Comparison of ENCODE assay signal across 1 cellular context in the genomic region with DNA sequence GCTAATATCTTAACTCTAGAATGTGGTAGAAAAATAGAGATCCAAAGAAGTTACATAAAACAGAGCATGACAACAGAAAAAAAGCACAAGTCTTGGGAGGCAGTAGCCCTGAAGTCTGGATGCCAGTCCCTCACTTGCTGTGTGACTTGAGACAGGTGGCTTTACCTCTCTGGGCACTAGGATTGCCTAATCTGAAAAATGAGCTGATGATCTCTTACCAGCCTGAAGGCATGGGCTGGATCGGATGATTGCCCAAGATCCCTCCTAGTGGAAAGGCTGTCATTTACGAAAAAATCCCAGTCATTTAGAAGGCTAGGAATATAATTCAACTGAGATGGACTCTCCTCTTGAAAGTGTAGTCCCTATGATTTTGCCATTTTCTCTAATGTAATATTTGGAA.
TF ChIP-seq lines count a peak whose summit lies in the region.

No MANE protein-coding gene starts in this region.

TF ChIP-seq in HepG2, 621 proteins besides CTCF, POLR2A, EP300 and RAD21 (continued from another document):
- TF ChIP-seq, protein P1, sequence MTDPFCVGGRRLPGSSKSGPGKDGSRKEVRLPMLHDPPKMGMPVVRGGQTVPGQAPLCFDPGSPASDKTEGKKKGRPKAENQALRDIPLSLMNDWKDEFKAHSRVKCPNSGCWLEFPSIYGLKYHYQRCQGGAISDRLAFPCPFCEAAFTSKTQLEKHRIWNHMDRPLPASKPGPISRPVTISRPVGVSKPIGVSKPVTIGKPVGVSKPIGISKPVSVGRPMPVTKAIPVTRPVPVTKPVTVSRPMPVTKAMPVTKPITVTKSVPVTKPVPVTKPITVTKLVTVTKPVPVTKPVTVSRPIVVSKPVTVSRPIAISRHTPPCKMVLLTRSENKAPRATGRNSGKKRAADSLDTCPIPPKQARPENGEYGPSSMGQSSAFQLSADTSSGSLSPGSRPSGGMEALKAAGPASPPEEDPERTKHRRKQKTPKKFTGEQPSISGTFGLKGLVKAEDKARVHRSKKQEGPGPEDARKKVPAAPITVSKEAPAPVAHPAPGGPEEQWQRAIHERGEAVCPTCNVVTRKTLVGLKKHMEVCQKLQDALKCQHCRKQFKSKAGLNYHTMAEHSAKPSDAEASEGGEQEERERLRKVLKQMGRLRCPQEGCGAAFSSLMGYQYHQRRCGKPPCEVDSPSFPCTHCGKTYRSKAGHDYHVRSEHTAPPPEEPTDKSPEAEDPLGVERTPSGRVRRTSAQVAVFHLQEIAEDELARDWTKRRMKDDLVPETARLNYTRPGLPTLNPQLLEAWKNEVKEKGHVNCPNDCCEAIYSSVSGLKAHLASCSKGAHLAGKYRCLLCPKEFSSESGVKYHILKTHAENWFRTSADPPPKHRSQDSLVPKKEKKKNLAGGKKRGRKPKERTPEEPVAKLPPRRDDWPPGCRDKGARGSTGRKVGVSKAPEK (CRISPR knock-in tag; IDR thresholded peaks at IDR 0.05; ENCODE audit: borderline replicate concordance): no peak
- TF ChIP-seq ZFP90 (CRISPR knock-in tag; IDR thresholded peaks at IDR 0.05; ENCODE audit: borderline replicate concordance) (no peak), GABPB1 (CRISPR knock-in tag; IDR thresholded peaks at IDR 0.05) (no peak), ZNF768 (CRISPR knock-in tag; IDR thresholded peaks at IDR 0.05) (peak; percentile 96), ZMYM3 (CRISPR knock-in tag; IDR thresholded peaks at IDR 0.05) (peak; percentile 62), HOXD1 (CRISPR knock-in tag; IDR thresholded peaks at IDR 0.05) (no peak), CEBPB (IDR thresholded peaks at IDR 0.05; ENCODE audit: borderline replicate concordance, low read depth, low read length) (peak; percentile 79; the same call in 1 of the 2 replicates), ZBTB3 (CRISPR knock-in tag; IDR thresholded peaks at IDR 0.05; ENCODE audit: borderline replicate concordance, low read depth) (no peak), MTF1 (CRISPR knock-in tag; IDR thresholded peaks at IDR 0.05) (no peak), ZNF749 (CRISPR knock-in tag; IDR thresholded peaks at IDR 0.05; ENCODE audit: borderline replicate concordance) (no peak), SMAD3 (CRISPR knock-in tag; IDR thresholded peaks at IDR 0.05) (no peak), SCMH1 (CRISPR knock-in tag; IDR thresholded peaks at IDR 0.05; ENCODE audit: borderline replicate concordance) (no peak), SOX6 (IDR thresholded peaks at IDR 0.05) (no peak), SOX6 (CRISPR knock-in tag; IDR thresholded peaks at IDR 0.05) (no peak), NFIB (CRISPR knock-in tag; IDR thresholded peaks at IDR 0.05; ENCODE audit: borderline replicate concordance) (no peak)
- TF ChIP-seq, protein P2, sequence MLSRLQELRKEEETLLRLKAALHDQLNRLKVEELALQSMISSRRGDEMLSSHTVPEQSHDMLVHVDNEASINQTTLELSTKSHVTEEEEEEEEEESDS (CRISPR knock-in tag; IDR thresholded peaks at IDR 0.05; ENCODE audit: borderline replicate concordance): no peak
- TF ChIP-seq, protein P3, sequence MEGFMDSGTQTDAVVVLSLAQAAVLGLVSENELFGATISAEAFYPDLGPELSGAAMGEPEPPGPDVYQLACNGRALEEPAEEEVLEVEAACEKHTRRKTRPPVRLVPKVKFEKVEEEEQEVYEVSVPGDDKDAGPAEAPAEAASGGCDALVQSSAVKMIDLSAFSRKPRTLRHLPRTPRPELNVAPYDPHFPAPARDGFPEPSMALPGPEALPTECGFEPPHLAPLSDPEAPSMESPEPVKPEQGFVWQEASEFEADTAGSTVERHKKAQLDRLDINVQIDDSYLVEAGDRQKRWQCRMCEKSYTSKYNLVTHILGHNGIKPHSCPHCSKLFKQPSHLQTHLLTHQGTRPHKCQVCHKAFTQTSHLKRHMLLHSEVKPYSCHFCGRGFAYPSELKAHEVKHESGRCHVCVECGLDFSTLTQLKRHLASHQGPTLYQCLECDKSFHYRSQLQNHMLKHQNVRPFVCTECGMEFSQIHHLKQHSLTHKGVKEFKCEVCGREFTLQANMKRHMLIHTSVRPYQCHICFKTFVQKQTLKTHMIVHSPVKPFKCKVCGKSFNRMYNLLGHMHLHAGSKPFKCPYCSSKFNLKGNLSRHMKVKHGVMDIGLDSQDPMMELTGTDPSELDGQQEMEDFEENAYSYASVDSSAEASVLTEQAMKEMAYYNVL (CRISPR knock-in tag; IDR thresholded peaks at IDR 0.05; ENCODE audit: borderline replicate concordance): no peak
- TF ChIP-seq, protein P4, sequence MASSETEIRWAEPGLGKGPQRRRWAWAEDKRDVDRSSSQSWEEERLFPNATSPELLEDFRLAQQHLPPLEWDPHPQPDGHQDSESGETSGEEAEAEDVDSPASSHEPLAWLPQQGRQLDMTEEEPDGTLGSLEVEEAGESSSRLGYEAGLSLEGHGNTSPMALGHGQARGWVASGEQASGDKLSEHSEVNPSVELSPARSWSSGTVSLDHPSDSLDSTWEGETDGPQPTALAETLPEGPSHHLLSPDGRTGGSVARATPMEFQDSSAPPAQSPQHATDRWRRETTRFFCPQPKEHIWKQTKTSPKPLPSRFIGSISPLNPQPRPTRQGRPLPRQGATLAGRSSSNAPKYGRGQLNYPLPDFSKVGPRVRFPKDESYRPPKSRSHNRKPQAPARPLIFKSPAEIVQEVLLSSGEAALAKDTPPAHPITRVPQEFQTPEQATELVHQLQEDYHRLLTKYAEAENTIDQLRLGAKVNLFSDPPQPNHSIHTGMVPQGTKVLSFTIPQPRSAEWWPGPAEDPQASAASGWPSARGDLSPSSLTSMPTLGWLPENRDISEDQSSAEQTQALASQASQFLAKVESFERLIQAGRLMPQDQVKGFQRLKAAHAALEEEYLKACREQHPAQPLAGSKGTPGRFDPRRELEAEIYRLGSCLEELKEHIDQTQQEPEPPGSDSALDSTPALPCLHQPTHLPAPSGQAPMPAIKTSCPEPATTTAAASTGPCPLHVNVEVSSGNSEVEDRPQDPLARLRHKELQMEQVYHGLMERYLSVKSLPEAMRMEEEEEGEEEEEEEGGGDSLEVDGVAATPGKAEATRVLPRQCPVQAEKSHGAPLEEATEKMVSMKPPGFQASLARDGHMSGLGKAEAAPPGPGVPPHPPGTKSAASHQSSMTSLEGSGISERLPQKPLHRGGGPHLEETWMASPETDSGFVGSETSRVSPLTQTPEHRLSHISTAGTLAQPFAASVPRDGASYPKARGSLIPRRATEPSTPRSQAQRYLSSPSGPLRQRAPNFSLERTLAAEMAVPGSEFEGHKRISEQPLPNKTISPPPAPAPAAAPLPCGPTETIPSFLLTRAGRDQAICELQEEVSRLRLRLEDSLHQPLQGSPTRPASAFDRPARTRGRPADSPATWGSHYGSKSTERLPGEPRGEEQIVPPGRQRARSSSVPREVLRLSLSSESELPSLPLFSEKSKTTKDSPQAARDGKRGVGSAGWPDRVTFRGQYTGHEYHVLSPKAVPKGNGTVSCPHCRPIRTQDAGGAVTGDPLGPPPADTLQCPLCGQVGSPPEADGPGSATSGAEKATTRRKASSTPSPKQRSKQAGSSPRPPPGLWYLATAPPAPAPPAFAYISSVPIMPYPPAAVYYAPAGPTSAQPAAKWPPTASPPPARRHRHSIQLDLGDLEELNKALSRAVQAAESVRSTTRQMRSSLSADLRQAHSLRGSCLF (CRISPR knock-in tag; IDR thresholded peaks at IDR 0.05; ENCODE audit: borderline replicate concordance): no peak
- TF ChIP-seq, protein P5, sequence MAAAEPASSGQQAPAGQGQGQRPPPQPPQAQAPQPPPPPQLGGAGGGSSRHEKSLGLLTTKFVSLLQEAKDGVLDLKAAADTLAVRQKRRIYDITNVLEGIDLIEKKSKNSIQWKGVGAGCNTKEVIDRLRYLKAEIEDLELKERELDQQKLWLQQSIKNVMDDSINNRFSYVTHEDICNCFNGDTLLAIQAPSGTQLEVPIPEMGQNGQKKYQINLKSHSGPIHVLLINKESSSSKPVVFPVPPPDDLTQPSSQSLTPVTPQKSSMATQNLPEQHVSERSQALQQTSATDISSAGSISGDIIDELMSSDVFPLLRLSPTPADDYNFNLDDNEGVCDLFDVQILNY (CRISPR knock-in tag; conservative IDR thresholded peaks at IDR 0.05): no peak
- TF ChIP-seq, protein P6, sequence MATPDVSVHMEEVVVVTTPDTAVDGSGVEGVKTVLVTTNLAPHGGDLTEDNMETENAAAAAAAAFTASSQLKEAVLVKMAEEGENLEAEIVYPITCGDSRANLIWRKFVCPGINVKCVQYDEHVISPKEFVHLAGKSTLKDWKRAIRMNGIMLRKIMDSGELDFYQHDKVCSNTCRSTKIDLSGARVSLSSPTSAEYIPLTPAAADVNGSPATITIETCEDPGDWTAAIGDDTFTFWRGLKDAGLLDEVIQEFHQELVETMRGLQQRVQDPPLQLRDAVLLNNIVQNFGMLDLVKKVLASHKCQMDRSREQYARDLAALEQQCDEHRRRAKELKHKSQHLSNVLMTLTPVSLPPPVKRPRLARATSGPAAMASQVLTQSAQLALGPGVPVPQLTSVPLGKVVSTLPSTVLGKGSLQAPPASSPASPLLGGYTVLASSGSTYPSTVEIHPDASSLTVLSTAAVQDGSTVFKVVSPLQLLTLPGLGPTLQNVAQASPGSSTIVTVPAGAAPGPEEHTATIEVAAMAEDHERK (CRISPR knock-in tag; IDR thresholded peaks at IDR 0.05; ENCODE audit: low read depth): no peak
- TF ChIP-seq, protein P7, sequence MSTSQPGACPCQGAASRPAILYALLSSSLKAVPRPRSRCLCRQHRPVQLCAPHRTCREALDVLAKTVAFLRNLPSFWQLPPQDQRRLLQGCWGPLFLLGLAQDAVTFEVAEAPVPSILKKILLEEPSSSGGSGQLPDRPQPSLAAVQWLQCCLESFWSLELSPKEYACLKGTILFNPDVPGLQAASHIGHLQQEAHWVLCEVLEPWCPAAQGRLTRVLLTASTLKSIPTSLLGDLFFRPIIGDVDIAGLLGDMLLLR (CRISPR knock-in tag; IDR thresholded peaks at IDR 0.05): no peak
